In genomic region chr5:143014017-143014651, GRCh38 we compare ENCODE assay signal across 8 cellular contexts.
A peak's percentile ranks its signal among the peaks of the same experiment; 100 is the strongest.
DNase-seq lines count a peak whose midpoint lies in the region; ATAC-seq, FAIRE-seq and TF ChIP-seq lines count a peak whose summit lies in the region.

No MANE protein-coding gene starts in this region.

- in situ Hi-C loops in HepG2 (cut with HindIII; ENCODE audit: extremely low pct_ligation_motif_present, low pct_unique_long_range_greater_than_20kb) = no loop called here

- TF ChIP-seq POLR2A in HepG2 (IDR thresholded peaks at IDR 0.05; ENCODE audit: insufficient read depth in 1 of 2, low read depth in 2 of 2, low read length in 2 of 2) (no peak), H54 (IDR thresholded peaks at IDR 0.05; ENCODE audit: low read depth, low read length) (no peak)

- peaks cover 0 to 2% of the 10 kb centered on the region in 2 experiments; a peak in 3 of 5 replicates for H3K36me3 ChIP-seq in HepG2 (replicated peaks in 1 of 2; ENCODE audit: control insufficient read depth in 1 of 2, insufficient read depth in 2 of 2, low read length in 2 of 2)

- H3K4me3 ChIP-seq in HepG2 (replicated peaks in 1 of 3; ENCODE audit: insufficient read depth in 1 of 3, low read depth in 2 of 3, low read length in 3 of 3) = no peak overlapping the region

- no peak for TF ChIP-seq RAD21 in HepG2 (CRISPR knock-in tag; IDR thresholded peaks at IDR 0.05)

- FAIRE-seq in HepG2 (lab: Jason Lieb, UNC) = no peak
- FAIRE-seq in H54 (lab: Jason Lieb, UNC) = no peak

- H3K9ac ChIP-seq in HepG2 (ENCODE audit: insufficient read depth, low read depth, low read length) = no peak overlapping the region

- no peak for ATAC-seq in HepG2
- no peak for ATAC-seq in GM21529 (IDR thresholded peaks at IDR 0.05; ENCODE audit: unreplicated experiment)
- no peak for ATAC-seq in GM19035 (IDR thresholded peaks at IDR 0.05; ENCODE audit: unreplicated experiment)

- no TSS peak for BruUV-seq in HepG2 (replicated peaks; lab: Mats Ljungman, UMichigan)

- POLR2A ChIA-PET in HepG2 (lab: Yijun Ruan, JAX) = no interaction called here

- H3K9me3 ChIP-seq in HepG2 (ENCODE audit: low read length) = no peaks in the 10 kb centered on the region

- no peak overlapping the region for H2AFZ ChIP-seq in HepG2 (ENCODE audit: low read length)

- over 99% methylated on average over 9 of the region's 12 CpGs for WGBS in HepG2 (ENCODE audit: low lambda C conversion rate)

- no peaks in the 10 kb centered on the region for H3K27me3 ChIP-seq in HepG2 (ENCODE audit: control insufficient read depth in 1 of 2, insufficient read depth in 2 of 2, low read length in 2 of 2)

- H4K20me1 ChIP-seq in HepG2 (ENCODE audit: insufficient read depth, low read length) = no peaks in the 10 kb centered on the region

- no peaks in the 10 kb centered on the region for H3K79me2 ChIP-seq in HepG2 (ENCODE audit: insufficient read depth, low read length)

- no peak overlapping the region for H3K27ac ChIP-seq in HepG2 (ENCODE audit: extremely low read length, insufficient read depth, low read length)

- TF ChIP-seq EP300 in HepG2 (IDR thresholded peaks at IDR 0.05; ENCODE audit: low read depth in 2 of 2, low read length in 2 of 2) (no peak), HepG2 (CRISPR knock-in tag; IDR thresholded peaks at IDR 0.05; ENCODE audit: borderline replicate concordance) (no peak)

- peaks cover 31% of the 10 kb centered on the region for H3K4me1 ChIP-seq in HepG2 (ENCODE audit: insufficient read depth, low read length)

- DNase-seq in Daoy (ENCODE audit: low read depth) = peak; percentile 78
- peak; percentile 19 for DNase-seq in HT-29 (ENCODE audit: low spot score)
- peak; percentile 51 to 60 for DNase-seq in activated CD4-positive, alpha-beta T cell treated with anti-CD3 and anti-CD28 coated beads, Interleukin-2, amount 50 U/mL, for 48 hours
- DNase-seq in HepG2 (ENCODE audit: low spot score) = no peak
- DNase-seq in H54 (ENCODE audit: insufficient read length, low spot score) = no peak
- DNase-seq in cortex of kidney (lab: John Stamatoyannopoulos, UW) = no peak

- intact Hi-C loops in HepG2 (cut with micrococcal nuclease; ENCODE audit: unreplicated experiment) = loop anchor here (5.0 kb wide), 1 partner anchor 813 kb away; no protein-coding TSS in a partner anchor

- CTCF ChIA-PET in HepG2 (lab: Yijun Ruan, JAX; ENCODE audit: low intra/inter-chr PET ratio, low total read pairs) = no interaction called here

- TF ChIP-seq CTCF in HepG2 (CRISPR knock-in tag; IDR thresholded peaks at IDR 0.05) = peak; percentile 57

- no peak overlapping the region for H3K4me2 ChIP-seq in HepG2 (ENCODE audit: low read depth, low read length)

TF ChIP-seq in HepG2, 621 proteins besides CTCF, POLR2A, EP300 and RAD21:
- TF ChIP-seq ZNF616 (CRISPR knock-in tag; IDR thresholded peaks at IDR 0.05; ENCODE audit: low read depth) (no peak), STAG1 (CRISPR knock-in tag; IDR thresholded peaks at IDR 0.05) (peak; percentile 61), HOXA9 (CRISPR knock-in tag; IDR thresholded peaks at IDR 0.05; ENCODE audit: borderline replicate concordance) (no peak), ZSCAN21 (CRISPR knock-in tag; IDR thresholded peaks at IDR 0.05; ENCODE audit: borderline replicate concordance) (no peak), ZBTB33 (CRISPR knock-in tag; IDR thresholded peaks at IDR 0.05) (peak; percentile 32; the same call in 1 of the 2 replicates), ONECUT2 (CRISPR knock-in tag; IDR thresholded peaks at IDR 0.05) (no peak), ATF4 (CRISPR knock-in tag; IDR thresholded peaks at IDR 0.05) (no peak)
- TF ChIP-seq, protein P1, sequence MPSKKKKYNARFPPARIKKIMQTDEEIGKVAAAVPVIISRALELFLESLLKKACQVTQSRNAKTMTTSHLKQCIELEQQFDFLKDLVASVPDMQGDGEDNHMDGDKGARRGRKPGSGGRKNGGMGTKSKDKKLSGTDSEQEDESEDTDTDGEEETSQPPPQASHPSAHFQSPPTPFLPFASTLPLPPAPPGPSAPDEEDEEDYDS (CRISPR knock-in tag; IDR thresholded peaks at IDR 0.05) = no peak
- TF ChIP-seq, protein P2, sequence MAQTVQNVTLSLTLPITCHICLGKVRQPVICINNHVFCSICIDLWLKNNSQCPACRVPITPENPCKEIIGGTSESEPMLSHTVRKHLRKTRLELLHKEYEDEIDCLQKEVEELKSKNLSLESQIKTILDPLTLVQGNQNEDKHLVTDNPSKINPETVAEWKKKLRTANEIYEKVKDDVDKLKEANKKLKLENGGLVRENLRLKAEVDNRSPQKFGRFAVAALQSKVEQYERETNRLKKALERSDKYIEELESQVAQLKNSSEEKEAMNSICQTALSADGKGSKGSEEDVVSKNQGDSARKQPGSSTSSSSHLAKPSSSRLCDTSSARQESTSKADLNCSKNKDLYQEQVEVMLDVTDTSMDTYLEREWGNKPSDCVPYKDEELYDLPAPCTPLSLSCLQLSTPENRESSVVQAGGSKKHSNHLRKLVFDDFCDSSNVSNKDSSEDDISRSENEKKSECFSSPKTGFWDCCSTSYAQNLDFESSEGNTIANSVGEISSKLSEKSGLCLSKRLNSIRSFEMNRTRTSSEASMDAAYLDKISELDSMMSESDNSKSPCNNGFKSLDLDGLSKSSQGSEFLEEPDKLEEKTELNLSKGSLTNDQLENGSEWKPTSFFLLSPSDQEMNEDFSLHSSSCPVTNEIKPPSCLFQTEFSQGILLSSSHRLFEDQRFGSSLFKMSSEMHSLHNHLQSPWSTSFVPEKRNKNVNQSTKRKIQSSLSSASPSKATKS (CRISPR knock-in tag; IDR thresholded peaks at IDR 0.05) = no peak
- TF ChIP-seq, protein P3, sequence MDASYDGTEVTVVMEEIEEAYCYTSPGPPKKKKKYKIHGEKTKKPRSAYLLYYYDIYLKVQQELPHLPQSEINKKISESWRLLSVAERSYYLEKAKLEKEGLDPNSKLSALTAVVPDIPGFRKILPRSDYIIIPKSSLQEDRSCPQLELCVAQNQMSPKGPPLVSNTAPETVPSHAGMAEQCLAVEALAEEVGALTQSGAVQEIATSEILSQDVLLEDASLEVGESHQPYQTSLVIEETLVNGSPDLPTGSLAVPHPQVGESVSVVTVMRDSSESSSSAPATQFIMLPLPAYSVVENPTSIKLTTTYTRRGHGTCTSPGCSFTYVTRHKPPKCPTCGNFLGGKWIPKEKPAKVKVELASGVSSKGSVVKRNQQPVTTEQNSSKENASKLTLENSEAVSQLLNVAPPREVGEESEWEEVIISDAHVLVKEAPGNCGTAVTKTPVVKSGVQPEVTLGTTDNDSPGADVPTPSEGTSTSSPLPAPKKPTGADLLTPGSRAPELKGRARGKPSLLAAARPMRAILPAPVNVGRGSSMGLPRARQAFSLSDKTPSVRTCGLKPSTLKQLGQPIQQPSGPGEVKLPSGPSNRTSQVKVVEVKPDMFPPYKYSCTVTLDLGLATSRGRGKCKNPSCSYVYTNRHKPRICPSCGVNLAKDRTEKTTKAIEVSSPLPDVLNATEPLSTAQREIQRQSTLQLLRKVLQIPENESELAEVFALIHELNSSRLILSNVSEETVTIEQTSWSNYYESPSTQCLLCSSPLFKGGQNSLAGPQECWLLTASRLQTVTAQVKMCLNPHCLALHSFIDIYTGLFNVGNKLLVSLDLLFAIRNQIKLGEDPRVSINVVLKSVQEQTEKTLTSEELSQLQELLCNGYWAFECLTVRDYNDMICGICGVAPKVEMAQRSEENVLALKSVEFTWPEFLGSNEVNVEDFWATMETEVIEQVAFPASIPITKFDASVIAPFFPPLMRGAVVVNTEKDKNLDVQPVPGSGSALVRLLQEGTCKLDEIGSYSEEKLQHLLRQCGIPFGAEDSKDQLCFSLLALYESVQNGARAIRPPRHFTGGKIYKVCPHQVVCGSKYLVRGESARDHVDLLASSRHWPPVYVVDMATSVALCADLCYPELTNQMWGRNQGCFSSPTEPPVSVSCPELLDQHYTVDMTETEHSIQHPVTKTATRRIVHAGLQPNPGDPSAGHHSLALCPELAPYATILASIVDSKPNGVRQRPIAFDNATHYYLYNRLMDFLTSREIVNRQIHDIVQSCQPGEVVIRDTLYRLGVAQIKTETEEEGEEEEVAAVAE (CRISPR knock-in tag; IDR thresholded peaks at IDR 0.05; ENCODE audit: borderline replicate concordance) = no peak

Comparison
In these comparisons a context has a peak if more than half of its experiments do, and no peak if none do; other contexts are left out.
1. DNase-seq: peak in Daoy (single experiment), HT-29 (single experiment) and activated CD4-positive, alpha-beta T cell treated with anti-CD3 and anti-CD28 coated beads, Interleukin-2, amount 50 U/mL, for 48 hours (2 of 2); none in HepG2 (single experiment), H54 (single experiment) and cortex of kidney (single experiment).